Comparison of ENCODE assay signal across 11 cellular contexts in genomic region chr5:65262094-65262493, GRCh38.
DNase-seq lines count a peak whose midpoint lies in the region; TF ChIP-seq lines count a peak whose summit lies in the region.
"Had no signal": no experiment of that assay in that cellular context is flagged by ENCODE, and none has a peak within 500 bp of the region (broad histone marks: within the 10 kb centered on the region; RNA-seq: fewer than 3 reads in every experiment).

No MANE protein-coding gene starts in this region.

- DNase-seq in NCI-H187 treated with DMSO at 0.1 percent for 48 hours (lab: John Stamatoyannopoulos, UW) (peak; percentile 21), NCI-H187 (lab: John Stamatoyannopoulos, UW) (no peak), NCI-H69 (lab: John Stamatoyannopoulos, UW) (peak; percentile 98), coronary artery (ENCODE audit: low spot score) (no peak), renal cortical epithelial cell (ENCODE audit: low read depth) (peak; percentile 9), NCI-H1436 (lab: John Stamatoyannopoulos, UW) (no peak), cortex of kidney (lab: John Stamatoyannopoulos, UW) (no peak)
- DNase-seq in activated CD4-positive, alpha-beta T cell treated with anti-CD3 and anti-CD28 coated beads for 4 hours, result no peak
- DNase-seq: stimulated activated CD4-positive, alpha-beta T cell treated with anti-CD3 and anti-CD28 coated beads, Interleukin-4, amount 100 ng/mL, for 4 hours; T1000; transverse colon had no signal

- TF ChIP-seq CTCF in coronary artery (IDR thresholded peaks at IDR 0.05), result no peak

- peak overlapping the region; percentile 1 for H3K4me3 ChIP-seq in coronary artery
- H3K4me3 ChIP-seq: transverse colon had no signal

- H3K27ac ChIP-seq in coronary artery, result no peak overlapping the region
- H3K27ac ChIP-seq: transverse colon had no signal

Comparison
In these comparisons a context has a peak if more than half of its experiments do, and no peak if none do; other contexts are left out.
1. DNase-seq: peak in NCI-H187 treated with DMSO at 0.1 percent for 48 hours (single experiment), NCI-H69 (single experiment) and renal cortical epithelial cell (single experiment); none in NCI-H187 (0 of 2), coronary artery (single experiment), NCI-H1436 (single experiment), activated CD4-positive, alpha-beta T cell treated with anti-CD3 and anti-CD28 coated beads for 4 hours (0 of 2) and cortex of kidney (single experiment).